2 cellular contexts compared by ENCODE assay signal in genomic region chr6:14009416-14009815, GRCh38.
TF ChIP-seq lines count a peak whose summit lies in the region.

No MANE protein-coding gene starts in this region.

TF ChIP-seq in GM23338, 12 proteins besides CTCF, POLR2A, EP300 and RAD21 (continued from another document):
- TF ChIP-seq REST (IDR thresholded peaks at IDR 0.05; ENCODE audit: unreplicated experiment) (no peak), EZH2 (IDR thresholded peaks at IDR 0.05; ENCODE audit: low read depth, unreplicated experiment) (no peak)

TF ChIP-seq in WTC11, 78 proteins besides CTCF, POLR2A, EP300 and RAD21 (continued from another document):
- TF ChIP-seq ZNF425 (CRISPR knock-in tag; conservative IDR thresholded peaks at IDR 0.05) (no peak), E2F1 (CRISPR knock-in tag; IDR thresholded peaks at IDR 0.05) (no peak), NFE2L1 (CRISPR knock-in tag; IDR thresholded peaks at IDR 0.05) (no peak), ZSCAN18 (CRISPR knock-in tag; IDR thresholded peaks at IDR 0.05) (no peak)
